ENCODE assay signal across 18 cellular contexts in genomic region chr2:57947398-57947797, GRCh38.
"Had no signal": no experiment of that assay in that cellular context is flagged by ENCODE, and none has a peak within 500 bp of the region (broad histone marks: within the 10 kb centered on the region; RNA-seq: fewer than 3 reads in every experiment).

No MANE protein-coding gene starts in this region.

- ATAC-seq: esophagus mucosa; left colon; psoas muscle; sciatic nerve; stimulated activated naive B cell treated with anti-CD40 and anti-IgM and Interleukin-4, amounts not matched to agents 10 μg/mL and 1 μg/mL and 100 μg/mL, for 72 hours had no signal

- H3K9me3 Mint-ChIP-seq: activated naive CD4-positive, alpha-beta T cell treated with anti-CD3 and anti-CD28 coated beads, Interleukin-2, amount 10 ng/mL, durations not matched to agents 7 days and 5 days; activated T-helper 2 cell treated with anti-CD3 and anti-CD28 coated beads, Interferon-gamma antibody, Interleukin-2, Interleukin-4, amounts not matched to agents 10 μg/mL and 5 μg/mL and 100 μg/mL, durations not matched to agents 14 hours and 24 hours and 36 hours had no signal

- H3K4me1 Mint-ChIP-seq: activated naive CD4-positive, alpha-beta T cell treated with anti-CD3 and anti-CD28 coated beads, Interleukin-2, amount 10 ng/mL, durations not matched to agents 7 days and 5 days; nephron progenitor cell; stimulated activated naive B cell treated with anti-CD40 and anti-IgM and Interleukin-4, amounts not matched to agents 10 μg/mL and 1 μg/mL and 100 μg/mL, for 72 hours had no signal

- H3K27ac Mint-ChIP-seq: activated naive CD4-positive, alpha-beta T cell treated with anti-CD3 and anti-CD28 coated beads, Interleukin-2, amount 10 ng/mL, durations not matched to agents 7 days and 5 days; activated T-helper 2 cell treated with anti-CD3 and anti-CD28 coated beads, Interferon-gamma antibody, Interleukin-2, Interleukin-4, amounts not matched to agents 10 μg/mL and 5 μg/mL and 100 μg/mL, durations not matched to agents 14 hours and 24 hours and 36 hours; nephron progenitor cell; stimulated activated naive B cell treated with anti-CD40 and anti-IgM and Interleukin-4, amounts not matched to agents 10 μg/mL and 1 μg/mL and 100 μg/mL, for 72 hours had no signal

- H3K4me3 ChIP-seq: cardiac muscle cell, psoas muscle, transverse colon had no signal

- H3K4me3 Mint-ChIP-seq: activated naive CD4-positive, alpha-beta T cell treated with anti-CD3 and anti-CD28 coated beads, Interleukin-2, amount 10 ng/mL, durations not matched to agents 7 days and 5 days; nephron progenitor cell; stimulated activated naive B cell treated with anti-CD40 and anti-IgM and Interleukin-4, amounts not matched to agents 10 μg/mL and 1 μg/mL and 100 μg/mL, for 72 hours had no signal

- FAIRE-seq: endometrium, TTC549 had no signal

- H3K27me3 ChIP-seq: cardiac muscle cell, transverse colon had no signal

- H3K4me1 ChIP-seq: psoas muscle, transverse colon had no signal

- H3K27ac ChIP-seq: cardiac muscle cell, psoas muscle, transverse colon had no signal

- H3K9me3 ChIP-seq: psoas muscle, transverse colon had no signal

- H3K36me3 ChIP-seq: cardiac muscle cell, transverse colon had no signal

- DNase-seq: activated CD4-positive, alpha-beta T cell treated with anti-CD3 and anti-CD28 coated beads, Interleukin-2, amount 50 U/mL, for 1 hour; activated CD4-positive, CD25-positive, alpha-beta regulatory T cell; activated naive CD4-positive, alpha-beta T cell treated with anti-CD3 and anti-CD28 coated beads, Interleukin-2, amount 10 ng/mL, durations not matched to agents 7 days and 5 days; activated T-cell treated with anti-CD3 and anti-CD28 coated beads for 4 hours; left colon; mammary epithelial cell; nephron progenitor cell; psoas muscle; stimulated activated CD4-positive, alpha-beta T cell treated with anti-CD3 and anti-CD28 coated beads, Interleukin-2, amount 100 ng/mL, for 24 hours; stimulated activated naive B cell treated with anti-CD40 and anti-IgM and Interleukin-4, amounts not matched to agents 10 μg/mL and 1 μg/mL and 100 μg/mL, for 72 hours; substantia nigra; transverse colon had no signal

- H3K36me3 Mint-ChIP-seq: activated naive CD4-positive, alpha-beta T cell treated with anti-CD3 and anti-CD28 coated beads, Interleukin-2, amount 10 ng/mL, durations not matched to agents 7 days and 5 days had no signal

- H3K27me3 Mint-ChIP-seq: activated naive CD4-positive, alpha-beta T cell treated with anti-CD3 and anti-CD28 coated beads, Interleukin-2, amount 10 ng/mL, durations not matched to agents 7 days and 5 days; stimulated activated naive B cell treated with anti-CD40 and anti-IgM and Interleukin-4, amounts not matched to agents 10 μg/mL and 1 μg/mL and 100 μg/mL, for 72 hours had no signal
